Comparison of ENCODE assay signal across 9 cellular contexts in the genomic region with DNA sequence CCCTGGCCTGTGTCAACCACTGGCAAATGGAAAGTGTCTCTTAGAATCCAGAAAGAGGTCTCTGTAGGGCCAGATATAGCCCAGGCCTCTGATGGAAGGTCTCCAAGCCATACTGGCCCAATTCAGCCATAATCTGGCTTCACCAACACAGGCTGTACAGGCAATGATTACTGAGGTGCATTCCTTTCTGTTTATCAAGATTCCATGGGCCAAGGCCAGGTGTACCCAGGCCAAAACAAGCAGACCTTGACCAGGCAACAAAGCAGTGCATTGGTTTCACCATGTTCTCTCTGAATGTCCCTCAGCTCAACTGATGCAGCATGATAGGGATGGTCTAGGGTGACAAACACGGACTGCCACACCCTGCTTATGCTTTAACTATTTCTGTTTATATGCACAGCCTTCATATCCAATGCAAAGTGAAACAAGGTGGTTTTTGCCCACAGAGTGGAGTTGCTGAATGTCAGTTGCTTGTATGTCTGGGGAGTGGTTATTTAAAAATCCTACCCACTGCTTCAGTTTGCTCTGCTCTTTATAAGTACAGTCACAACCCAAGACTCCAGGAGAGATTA. TPM values are rescaled to one million over a fixed set of nuclear protein-coding genes. Genes with fewer than 3 reads are reported as not detected.
A peak's percentile ranks its signal among the peaks of the same experiment; 100 is the strongest.
DNase-seq lines count a peak whose midpoint lies in the region; ATAC-seq and TF ChIP-seq lines count a peak whose summit lies in the region.
"Had no signal": no experiment of that assay in that cellular context is flagged by ENCODE, and none has a peak within 500 bp of the region (broad histone marks: within the 10 kb centered on the region; RNA-seq: fewer than 3 reads in every experiment).

No MANE protein-coding gene starts in this region.

- H3K27ac ChIP-seq in 22Rv1: peak overlapping the region; percentile 22; the same call in 1 of the 2 replicates
- H3K27ac ChIP-seq in IMR-90 (ENCODE audit: insufficient read depth, low read length): no peak overlapping the region

- H3K56ac ChIP-seq in IMR-90 (ENCODE audit: extremely low read depth, insufficient read depth, low read length): no peak overlapping the region

- ATAC-seq in GM21367 (IDR thresholded peaks at IDR 0.05; ENCODE audit: unreplicated experiment): peak; percentile 43
- ATAC-seq in IMR-90 (ENCODE audit: low read depth): no peak
- peak; percentile 41 for ATAC-seq in Right ventricle myocardium superior (ENCODE audit: poor library complexity)
- ATAC-seq in HG02970 (IDR thresholded peaks at IDR 0.05; ENCODE audit: low FRiP score, unreplicated experiment): no peak
- ATAC-seq: CD8-positive, alpha-beta T cell had no signal

- TF ChIP-seq POLR2A in IMR-90 (IDR thresholded peaks at IDR 0.05; ENCODE audit: low read depth, low read length): no peak

- peaks cover 31% of the 10 kb centered on the region for H3K4me1 Mint-ChIP-seq in type B pancreatic cell (ENCODE audit: unreplicated experiment)

- no peaks in the 10 kb centered on the region for H3K36me3 ChIP-seq in IMR-90 (ENCODE audit: control insufficient read depth, insufficient read depth, low read length)

- H4K8ac ChIP-seq in IMR-90 (ENCODE audit: low read depth in 2 of 2, low read length in 2 of 2): no peak overlapping the region; a peak in 1 of 4 replicates

- intact Hi-C loops in IMR-90 (cut with micrococcal nuclease): loop anchor here (5.0 to 10.0 kb wide), 4 partner anchors 267 to 1137 kb away; no protein-coding TSS in a partner anchor
- intact Hi-C loops in Right ventricle myocardium superior (cut with DNase I): loop anchor here (2.0 to 10.0 kb wide), 3 partner anchors 46 to 457 kb away; no protein-coding TSS in a partner anchor

- H3K9ac ChIP-seq in IMR-90 (ENCODE audit: low read depth, low read length): no peak overlapping the region

- H3K36me3 Mint-ChIP-seq in type B pancreatic cell: peaks cover 4% of the 10 kb centered on the region

- no peak overlapping the region; the same call in 1 of the 2 replicates for H3K14ac ChIP-seq in IMR-90 (replicated peaks; ENCODE audit: low read depth, low read length)

- TF ChIP-seq CTCF in 22Rv1 (IDR thresholded peaks at IDR 0.05): no peak
- no peak for TF ChIP-seq CTCF in IMR-90 (conservative IDR thresholded peaks at IDR 0.05; ENCODE audit: low read depth, low read length)
- TF ChIP-seq CTCF in type B pancreatic cell (conservative IDR thresholded peaks at IDR 0.05): no peak

- no CpG with 5 or more reads among the region's 1 CpG for WGBS in IMR-90 (ENCODE audit: extremely low coverage in 2 of 2, insufficient read length in 1 of 2), 2 experiments

- no peak overlapping the region for H3K4me2 ChIP-seq in IMR-90 (ENCODE audit: low read depth, low read length)

- BruUV-seq in IMR-90 (replicated peaks; lab: Mats Ljungman, UMichigan): no TSS peak

- H3K9me1 ChIP-seq in IMR-90 (ENCODE audit: insufficient read depth, low read length): peaks cover 24% of the 10 kb centered on the region

- H3K9me3 ChIP-seq in IMR-90 (ENCODE audit: control insufficient read depth, insufficient read depth, low read length): no peaks in the 10 kb centered on the region

- H3K79me1 ChIP-seq in IMR-90 (ENCODE audit: low read depth in 1 of 2, low read length in 2 of 2): peaks cover 0 to 5% of the 10 kb centered on the region in 2 experiments; a peak in 1 of 4 replicates

- POLR2A ChIA-PET in IMR-90 (lab: Charles Lee; ENCODE audit: unreplicated experiment): no interaction called here

- no peak overlapping the region; the same call in 1 of the 2 replicates for H2BK20ac ChIP-seq in IMR-90 (ENCODE audit: low read depth, low read length)

- H2BK15ac ChIP-seq in IMR-90 (ENCODE audit: low read depth, low read length): no peak overlapping the region; the same call in 2 of the 3 replicates

- H2AFZ ChIP-seq in IMR-90 (replicated peaks; ENCODE audit: low read length, poor library complexity): no peak overlapping the region

- CTCF ChIA-PET in IMR-90 (lab: Yijun Ruan, JAX): interaction anchor here (0.7 to 1.8 kb wide), 2 partner anchors 52 to 752 kb away, joined by 3 to 4 read pairs; no protein-coding TSS in a partner anchor

- H2AK9ac ChIP-seq in IMR-90 (replicated peaks; ENCODE audit: low read depth, low read length, poor library complexity): peak overlapping the region; percentile 52

- peak overlapping the region; percentile 71 for H3K4ac ChIP-seq in IMR-90 (ENCODE audit: low read depth, low read length)

- H2BK5ac ChIP-seq in IMR-90 (ENCODE audit: low read depth, low read length, poor library complexity, severe bottlenecking): peak overlapping the region; percentile 29

- no peaks in the 10 kb centered on the region for H3K27me3 Mint-ChIP-seq in type B pancreatic cell

- in situ Hi-C loops in IMR-90 (cut with MboI; ENCODE audit: low sequenced_read_pairs): loop anchor here (5.0 to 25.0 kb wide), 5 partner anchors 307 to 1147 kb away; a partner anchor contains a TSS

- H3K27ac Mint-ChIP-seq in type B pancreatic cell: no peak overlapping the region

- dilution Hi-C loops in IMR-90 (cut with HindIII; ENCODE audit: low sequenced_read_pairs, unreplicated experiment): no loop called here

- no peak for DNase-seq in IMR-90
- no peak for DNase-seq in Right ventricle myocardium superior
- DNase-seq in type B pancreatic cell (ENCODE audit: extremely low spot score, unreplicated experiment): no peak
- no peak for DNase-seq in NCI-H2081 treated with DMSO at 0.1 percent for 48 hours (lab: John Stamatoyannopoulos, UW)
- DNase-seq in NCI-H1694 (lab: John Stamatoyannopoulos, UW): no peak
- DNase-seq: CD8-positive, alpha-beta T cell had no signal

- H2AK5ac ChIP-seq in IMR-90 (ENCODE audit: low read depth, low read length): peak overlapping the region; percentile 79; the same call in 1 of the 2 replicates

- H3K4me3 Mint-ChIP-seq in type B pancreatic cell: no peak overlapping the region
- H3K4me3 Mint-ChIP-seq: CD8-positive, alpha-beta T cell had no signal

- no peak overlapping the region for H3K4me3 ChIP-seq in IMR-90 (ENCODE audit: insufficient read depth, low read depth, low read length)

- H4K91ac ChIP-seq in IMR-90 (ENCODE audit: insufficient read depth, low read depth, low read length): 0 out of 2 replicates have a peak overlapping the region, but pooled peaks have one; percentile 32

- no peak for TF ChIP-seq RAD21 in IMR-90 (IDR thresholded peaks at IDR 0.05; ENCODE audit: low read length)

- peaks cover 26% of the 10 kb centered on the region for H3K4me1 ChIP-seq in IMR-90 (ENCODE audit: control insufficient read depth, insufficient read depth, low read length)

- peak overlapping the region; percentile 64; the same call in 1 of the 2 replicates for H3K18ac ChIP-seq in IMR-90 (ENCODE audit: low read depth, low read length)

- peak overlapping the region; percentile 64 for H3K23ac ChIP-seq in IMR-90 (ENCODE audit: low read depth, low read length)

- H4K20me1 ChIP-seq in IMR-90 (ENCODE audit: insufficient read depth, low read length): no peaks in the 10 kb centered on the region

- peak overlapping the region; percentile 54; the same call in 1 of the 2 replicates for H2BK120ac ChIP-seq in IMR-90 (ENCODE audit: low read depth, low read length)

- no peak overlapping the region; the same call in 1 of the 2 replicates for H4K5ac ChIP-seq in IMR-90 (ENCODE audit: low read depth, low read length)

- no peaks in the 10 kb centered on the region for H3K9me3 Mint-ChIP-seq in type B pancreatic cell
- H3K9me3 Mint-ChIP-seq: CD8-positive, alpha-beta T cell had no signal

- H3K27me3 ChIP-seq in IMR-90 (ENCODE audit: control insufficient read depth, insufficient read depth, low read length): no peaks in the 10 kb centered on the region

TF ChIP-seq in IMR-90, 13 proteins besides CTCF, POLR2A, EP300 and RAD21:
- TF ChIP-seq FOS (IDR thresholded peaks at IDR 0.05; ENCODE audit: low read depth, low read length) (no peak), MAFK (IDR thresholded peaks at IDR 0.05; ENCODE audit: low read depth, low read length) (no peak), SMC3 (IDR thresholded peaks at IDR 0.05; ENCODE audit: low read depth, low read length) (no peak), BHLHE40 (IDR thresholded peaks at IDR 0.05; ENCODE audit: low read depth, low read length) (no peak), NFE2L2 (IDR thresholded peaks at IDR 0.05; ENCODE audit: low read depth, low read length) (no peak), MAZ (IDR thresholded peaks at IDR 0.05; ENCODE audit: borderline replicate concordance, low read depth, low read length) (no peak), RFX5 (IDR thresholded peaks at IDR 0.05; ENCODE audit: low read depth, low read length) (no peak)
- TF ChIP-seq, protein P1, sequence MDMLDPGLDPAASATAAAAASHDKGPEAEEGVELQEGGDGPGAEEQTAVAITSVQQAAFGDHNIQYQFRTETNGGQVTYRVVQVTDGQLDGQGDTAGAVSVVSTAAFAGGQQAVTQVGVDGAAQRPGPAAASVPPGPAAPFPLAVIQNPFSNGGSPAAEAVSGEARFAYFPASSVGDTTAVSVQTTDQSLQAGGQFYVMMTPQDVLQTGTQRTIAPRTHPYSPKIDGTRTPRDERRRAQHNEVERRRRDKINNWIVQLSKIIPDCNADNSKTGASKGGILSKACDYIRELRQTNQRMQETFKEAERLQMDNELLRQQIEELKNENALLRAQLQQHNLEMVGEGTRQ (IDR thresholded peaks at IDR 0.05; ENCODE audit: low read depth, low read length): no peak

RNA-seq across cellular contexts. Expression of a gene that starts 25.2 kb away (rescaled TPM):
- total RNA-seq in IMR-90 (2012; rRNA removed): 60.9 and 156 TPM in 2 replicates
- polyA plus RNA-seq in IMR-90 (2012; rRNA removed): 70.4 and 83.3 TPM in 2 replicates
- polyA plus RNA-seq in IMR-90 (2012; cell fraction: cytosol; rRNA removed): 20.1 and 20.2 TPM in 2 replicates
- polyA plus RNA-seq in IMR-90 (2012; cell fraction: nucleus; rRNA removed; ENCODE audit: low replicate concordance): 533 and 1,043 TPM in 2 replicates
- 20.2 TPM for total RNA-seq in Right ventricle myocardium superior
- 145 and 233 TPM in 2 replicates for total RNA-seq in type B pancreatic cell (ENCODE audit: low replicate concordance)

Comparison
In these comparisons a context has a peak if more than half of its experiments do, and no peak if none do; other contexts are left out.
1. ATAC-seq: peak in GM21367 (single experiment) and Right ventricle myocardium superior (single experiment); none in IMR-90 (single experiment) and HG02970 (single experiment).